9 cellular contexts compared by ENCODE assay signal in genomic region chr11:16632295-16633200, GRCh38.
A peak's percentile ranks its signal among the peaks of the same experiment; 100 is the strongest.
DNase-seq lines count a peak whose midpoint lies in the region; ATAC-seq and TF ChIP-seq lines count a peak whose summit lies in the region.
"Had no signal": no experiment of that assay in that cellular context is flagged by ENCODE, and none has a peak within 500 bp of the region (broad histone marks: within the 10 kb centered on the region; RNA-seq: fewer than 3 reads in every experiment).

No MANE protein-coding gene starts in this region.

- no peak overlapping the region for H2BK15ac ChIP-seq in mesendoderm (replicated peaks; ENCODE audit: low read depth)

- intact Hi-C loops in left lung (cut with DNase I): no loop called here

- no peak overlapping the region for H3K18ac ChIP-seq in mesendoderm (ENCODE audit: low read length)

- H3K9me3 ChIP-seq in left lung: peaks cover 0 to 19% of the 10 kb centered on the region in 2 donors

- DNase-seq in GM13977 (ENCODE audit: low spot score) (no peak), mesendoderm (peak; percentile 53), GM19238 (ENCODE audit: insufficient read length, low spot score) (no peak), left lung (no peak)
- DNase-seq in activated CD4-positive, CD25-positive, alpha-beta regulatory T cell treated with anti-CD3 and anti-CD28 coated beads, Interleukin-2, amount 50 U/mL, for 72 hours: no peak
- DNase-seq in activated CD4-positive, alpha-beta T cell treated with anti-CD3 and anti-CD28 coated beads for 1 hour: no peak
- DNase-seq: activated CD4-positive, alpha-beta T cell treated with anti-CD3 and anti-CD28 coated beads, Interleukin-2, amount 10 ng/mL, durations not matched to agents 24 days and 14 days had no signal

- no peak overlapping the region for H3K56ac ChIP-seq in mesendoderm (ENCODE audit: low read length)

- no peak overlapping the region for H2BK120ac ChIP-seq in mesendoderm (ENCODE audit: low read depth, low read length)

- H3K79me2 ChIP-seq in mesendoderm (ENCODE audit: control insufficient read depth, insufficient read depth, low read length): no peaks in the 10 kb centered on the region

- H2BK5ac ChIP-seq in mesendoderm (ENCODE audit: low read length): no peak overlapping the region

- no peaks in the 10 kb centered on the region for H3K4me1 ChIP-seq in mesendoderm (ENCODE audit: control insufficient read depth, low read depth, low read length)
- H3K4me1 ChIP-seq in left lung: no peaks in the 10 kb centered on the region

- no peak overlapping the region for H3K4me3 ChIP-seq in mesendoderm (ENCODE audit: low read length)
- H3K4me3 ChIP-seq in left lung: no peak overlapping the region

- no peak overlapping the region for H3K23ac ChIP-seq in mesendoderm (ENCODE audit: low read length)

- H3K27ac ChIP-seq in VCaP (no peak overlapping the region), mesendoderm (ENCODE audit: low read depth, low read length) (no peak overlapping the region), left lung (no peak overlapping the region)

- no peak overlapping the region for H3K4me2 ChIP-seq in mesendoderm (ENCODE audit: low read length)

- H3K79me1 ChIP-seq in mesendoderm (ENCODE audit: low read length): no peaks in the 10 kb centered on the region

- H4K5ac ChIP-seq in mesendoderm (ENCODE audit: low read length): no peak overlapping the region

- H4K8ac ChIP-seq in mesendoderm (ENCODE audit: low read depth, low read length): no peak overlapping the region

- WGBS in mesendoderm (ENCODE audit: extremely low coverage, insufficient coverage, low lambda C conversion rate): no CpG with 5 or more reads among the region's 9 CpGs

- TF ChIP-seq CTCF in GM13977 (IDR thresholded peaks at IDR 0.05; ENCODE audit: extremely low read depth, insufficient read depth, missing control alignments) (peak; percentile 61), VCaP (conservative IDR thresholded peaks at IDR 0.05) (peak; percentile 70), left lung (IDR thresholded peaks at IDR 0.05) (no peak)

- in situ Hi-C loops in GM13977 (cut with MboI; ENCODE audit: low pct_unique_long_range_greater_than_20kb, low sequenced_read_pairs, unreplicated experiment): no loop called here

- H3K27me3 ChIP-seq in mesendoderm (ENCODE audit: insufficient read depth, low read length, poor library complexity) (no peaks in the 10 kb centered on the region), left lung (no peaks in the 10 kb centered on the region)

- no peak overlapping the region for H3K9ac ChIP-seq in mesendoderm (ENCODE audit: low read length)

- H3K36me3 ChIP-seq in mesendoderm (ENCODE audit: control insufficient read depth, insufficient read depth, low read length) (no peaks in the 10 kb centered on the region), left lung (no peaks in the 10 kb centered on the region)

- no peak overlapping the region for H2AK5ac ChIP-seq in mesendoderm (ENCODE audit: low read length)

- H3K4ac ChIP-seq in mesendoderm (ENCODE audit: low read depth, low read length): no peak overlapping the region

- ATAC-seq in HG03558 (IDR thresholded peaks at IDR 0.05; ENCODE audit: extremely low read depth, unreplicated experiment) (peak; percentile 65), left lung (no peak)

Comparison
In these comparisons a context has a peak if more than half of its experiments do, and no peak if none do; other contexts are left out.
1. CTCF ChIP-seq: peak in GM13977 (single experiment) and VCaP (single experiment); none in left lung (0 of 2).